ENCODE assay signal across 22 cellular contexts in the genomic region with DNA sequence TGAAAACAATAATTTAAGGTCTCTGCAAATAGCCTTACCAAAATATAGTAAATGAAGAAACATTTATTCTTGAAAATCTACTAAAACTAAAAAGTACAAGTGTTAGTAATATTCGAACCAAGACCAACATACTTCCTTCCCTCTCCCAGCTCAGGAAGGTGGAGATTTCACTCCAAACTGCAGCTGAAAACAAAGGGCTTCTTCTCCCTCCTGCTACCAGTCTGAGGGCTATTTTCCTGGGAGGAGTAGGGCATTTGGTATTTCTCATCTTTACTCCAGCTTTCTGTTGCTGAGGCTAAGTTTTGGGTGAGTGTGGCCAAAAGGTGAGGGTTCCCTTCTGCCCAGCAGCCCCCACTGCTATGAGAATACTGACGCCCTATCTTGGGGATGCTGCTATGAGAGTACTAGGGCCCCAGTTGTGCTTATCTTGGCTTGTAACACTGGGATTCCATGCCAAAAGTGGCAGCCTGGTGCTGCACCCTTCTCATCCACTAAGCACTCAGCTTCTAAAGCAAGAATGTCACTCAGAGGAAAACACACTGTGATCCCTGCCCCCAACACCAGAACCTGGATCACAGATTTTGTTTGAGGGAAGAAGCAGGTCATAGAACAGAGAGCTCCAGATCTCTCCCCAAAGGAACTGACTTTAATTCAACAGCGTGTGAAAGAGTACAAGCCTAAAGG.
DNase-seq lines count a peak whose midpoint lies in the region; ATAC-seq, FAIRE-seq and TF ChIP-seq lines count a peak whose summit lies in the region.
"Had no signal": no experiment of that assay in that cellular context is flagged by ENCODE, and none has a peak within 500 bp of the region (broad histone marks: within the 10 kb centered on the region; RNA-seq: fewer than 3 reads in every experiment).

No MANE protein-coding gene starts in this region.

- TF ChIP-seq CTCF in H1 (IDR thresholded peaks at IDR 0.05; ENCODE audit: control extremely low read depth in 1 of 3, insufficient read depth in 1 of 3, low read depth in 1 of 3, low read length in 3 of 3): no peak
- no peak for TF ChIP-seq CTCF in right atrium auricular region (IDR thresholded peaks at IDR 0.05)

- H3K23me2 ChIP-seq in H1 (ENCODE audit: low read depth, low read length): no peaks in the 10 kb centered on the region

- POLR2A ChIA-PET in H1 (lab: Charles Lee; ENCODE audit: partially characterized antibody): interaction anchor here (1.5 kb wide), 1 partner anchor 11 kb away, joined by 4 read pairs; no protein-coding TSS in a partner anchor
- POLR2A ChIA-PET in activated CD4-positive, alpha-beta T cell treated with anti-CD3 and anti-CD28 coated beads for 36 hours (lab: Charles Lee): no interaction called here

- H2BK12ac ChIP-seq in H1 (ENCODE audit: low read depth, low read length): peak overlapping the region; percentile 83; the same call in 1 of the 2 replicates

- FAIRE-seq in H1 (lab: Jason Lieb, UNC) (peak; percentile 55), frontal cortex (lab: Jason Lieb, UNC) (no peak)
- FAIRE-seq: A204.1 had no signal

- no peaks in the 10 kb centered on the region for H4K20me1 ChIP-seq in H1 (replicated peaks in 1 of 2; ENCODE audit: control insufficient read depth in 1 of 2, insufficient read depth in 2 of 2, low read length in 2 of 2)

- no peak overlapping the region for H2BK15ac ChIP-seq in H1 (ENCODE audit: low read length)

- peak overlapping the region; percentile 51; the same call in 1 of the 2 replicates for H3K18ac ChIP-seq in H1 (ENCODE audit: extremely low read depth, low read length)

- H4K91ac ChIP-seq in H1 (replicated peaks; ENCODE audit: insufficient read length, low read length): no peak overlapping the region

- intact Hi-C loops in Right ventricle myocardium inferior (cut with DNase I) (no loop called here), cardiac septum (cut with DNase I) (no loop called here)
- intact Hi-C loops in activated CD4-positive, alpha-beta T cell treated with anti-CD3 and anti-CD28 coated beads for 36 hours (cut with DNase I, micrococcal nuclease): no loop called here

- TF ChIP-seq RAD21 in H1 (IDR thresholded peaks at IDR 0.05 in 1 of 2, conservative IDR thresholded peaks at IDR 0.05 in 1 of 2; ENCODE audit: low read depth in 2 of 2, low read length in 2 of 2): no peak

- H3K4me3 ChIP-seq in H1 (ENCODE audit: extremely low read depth in 1 of 4, insufficient read depth in 2 of 4, low read depth in 3 of 4, low read length in 4 of 4) (no peak overlapping the region), right atrium auricular region (no peak overlapping the region)
- H3K4me3 ChIP-seq: coronary artery, esophagus muscularis mucosa had no signal

- no peak overlapping the region for H3K56ac ChIP-seq in H1 (replicated peaks; ENCODE audit: insufficient read length, low read depth, low read length)

- H3K9me3 Mint-ChIP-seq in activated CD4-positive, alpha-beta T cell treated with anti-CD3 and anti-CD28 coated beads for 36 hours (ENCODE audit: low read depth): peaks cover 7% of the 10 kb centered on the region
- H3K9me3 Mint-ChIP-seq: stimulated activated effector memory CD8-positive, alpha-beta T cell treated with anti-CD3 and anti-CD28 coated beads, Interleukin-12 subunit alpha, Interleukin-12 subunit beta, amount 100 ng/mL, for 72 hours had no signal

- WGBS in H1 (ENCODE audit: extremely low coverage in 1 of 2, insufficient coverage in 1 of 2, insufficient read length in 1 of 2, insufficient replicate concordance in 2 of 2, low coverage in 1 of 2, low lambda C conversion rate in 2 of 2, missing lambda C conversion rate in 1 of 2), 2 experiments: 79% methylated on average over 3 of the region's 3 CpGs; no CpG with 5 or more reads in 1 of the 2 experiments

- H2BK5ac ChIP-seq in H1 (ENCODE audit: low read depth, low read length): no peak overlapping the region

- H3K36me3 ChIP-seq in H1 (ENCODE audit: control insufficient read depth in 2 of 4, insufficient read depth in 4 of 4, low read length in 3 of 4) (no peaks in the 10 kb centered on the region), right atrium auricular region (no peaks in the 10 kb centered on the region)
- H3K36me3 ChIP-seq: esophagus muscularis mucosa had no signal

- H3K27me3 Mint-ChIP-seq in activated CD4-positive, alpha-beta T cell treated with anti-CD3 and anti-CD28 coated beads for 36 hours: peaks cover 3% of the 10 kb centered on the region
- H3K27me3 Mint-ChIP-seq: activated CD4-positive, alpha-beta memory T cell treated with anti-CD3 and anti-CD28 coated beads, Interleukin-2, amount 10 ng/mL, durations not matched to agents 7 days and 5 days; CD4-positive, alpha-beta memory T cell; naive B cell had no signal

- H2BK120ac ChIP-seq in H1 (replicated peaks; ENCODE audit: low read depth, low read length): no peak overlapping the region

- no peak overlapping the region; a peak in 1 of 7 replicates for H3K9ac ChIP-seq in H1 (replicated peaks in 1 of 4; ENCODE audit: extremely low read depth in 1 of 4, low read depth in 3 of 4, low read length in 3 of 4)

- no peak overlapping the region for H3K14ac ChIP-seq in H1 (ENCODE audit: insufficient read length)

- no peak for TF ChIP-seq POLR2A in H1 (IDR thresholded peaks at IDR 0.05; ENCODE audit: control extremely low read depth in 1 of 2, low read depth in 2 of 2, low read length in 2 of 2)

- H3K4me2 ChIP-seq in H1 (ENCODE audit: insufficient read depth in 1 of 2, low read depth in 2 of 2, low read length in 2 of 2): 0 out of 4 replicates have a peak overlapping the region, but pooled peaks of 1 of the 2 experiments have one; percentile 20

- H3K4me3 Mint-ChIP-seq in activated CD4-positive, alpha-beta T cell treated with anti-CD3 and anti-CD28 coated beads for 36 hours: no peak overlapping the region
- H3K4me3 Mint-ChIP-seq: activated CD4-positive, alpha-beta memory T cell treated with anti-CD3 and anti-CD28 coated beads, Interleukin-2, amount 10 ng/mL, durations not matched to agents 7 days and 5 days; activated naive CD8-positive, alpha-beta T cell treated with anti-CD3 and anti-CD28 coated beads, Interleukin-2, amount 10 ng/mL, durations not matched to agents 7 days and 5 days; CD4-positive, alpha-beta memory T cell; effector memory CD8-positive, alpha-beta T cell; naive B cell; stimulated activated effector memory CD8-positive, alpha-beta T cell treated with anti-CD3 and anti-CD28 coated beads, Interleukin-12 subunit alpha, Interleukin-12 subunit beta, amount 100 ng/mL, for 72 hours had no signal

- no peaks in the 10 kb centered on the region for H3K79me2 ChIP-seq in H1 (ENCODE audit: control insufficient read depth in 1 of 2, insufficient read depth in 2 of 2, low read length in 2 of 2)

- ATAC-seq in Right ventricle myocardium inferior: peak; percentile 79
- no peak for ATAC-seq in activated CD4-positive, alpha-beta T cell treated with anti-CD3 and anti-CD28 coated beads for 36 hours
- ATAC-seq: effector memory CD8-positive, alpha-beta T cell; stimulated activated effector memory CD8-positive, alpha-beta T cell treated with anti-CD3 and anti-CD28 coated beads, Interleukin-12 subunit alpha, Interleukin-12 subunit beta, amount 100 ng/mL, for 72 hours had no signal

- H2AFZ ChIP-seq in H1 (ENCODE audit: low read length): peak overlapping the region; percentile 97

- H3K4me1 ChIP-seq in H1 (replicated peaks in 1 of 4; ENCODE audit: control insufficient read depth in 3 of 4, insufficient read depth in 4 of 4, low read length in 3 of 4) (peaks cover 0 to 5% (median 2%) of the 10 kb centered on the region in 4 experiments; a peak in 4 of 7 replicates), right atrium auricular region (peaks cover 0 to 10% of the 10 kb centered on the region in 2 donors)

- no peak overlapping the region for H3K23ac ChIP-seq in H1 (ENCODE audit: insufficient read length)

- CTCF ChIA-PET in H1 (lab: Charles Lee; ENCODE audit: partially characterized antibody): interaction anchor here (0.5 to 1.4 kb wide), 4 partner anchors 13 to 170 kb away, joined by 3 to 4 read pairs (median 3); no protein-coding TSS in a partner anchor
- CTCF ChIA-PET in activated CD4-positive, alpha-beta T cell treated with anti-CD3 and anti-CD28 coated beads for 36 hours (lab: Charles Lee): interaction anchor here (0.6 to 1.1 kb wide), 4 partner anchors 85 to 970 kb away, joined by 3 to 4 read pairs (median 3); partner anchors contain the start of gene PIKFYVE

- H3K27me3 ChIP-seq in H1 (replicated peaks in 1 of 4; ENCODE audit: control insufficient read depth in 3 of 4, extremely low read depth in 1 of 4, insufficient read depth in 3 of 4, low read length in 3 of 4): no peaks in the 10 kb centered on the region
- H3K27me3 ChIP-seq in right atrium auricular region: no peaks in the 10 kb centered on the region
- H3K27me3 ChIP-seq: esophagus muscularis mucosa had no signal

- peak overlapping the region; percentile 93; the same call in 1 of the 2 replicates for H2BK20ac ChIP-seq in H1 (ENCODE audit: low read length)

- H3K27ac Mint-ChIP-seq in activated CD4-positive, alpha-beta T cell treated with anti-CD3 and anti-CD28 coated beads for 36 hours: no peak overlapping the region
- H3K27ac Mint-ChIP-seq: activated CD4-positive, alpha-beta memory T cell treated with anti-CD3 and anti-CD28 coated beads, Interleukin-2, amount 10 ng/mL, durations not matched to agents 7 days and 5 days; activated naive CD8-positive, alpha-beta T cell treated with anti-CD3 and anti-CD28 coated beads, Interleukin-2, amount 10 ng/mL, durations not matched to agents 7 days and 5 days; CD4-positive, alpha-beta memory T cell; effector memory CD8-positive, alpha-beta T cell; stimulated activated effector memory CD8-positive, alpha-beta T cell treated with anti-CD3 and anti-CD28 coated beads, Interleukin-12 subunit alpha, Interleukin-12 subunit beta, amount 100 ng/mL, for 72 hours had no signal

- peaks cover 17% of the 10 kb centered on the region for H3K4me1 Mint-ChIP-seq in activated CD4-positive, alpha-beta T cell treated with anti-CD3 and anti-CD28 coated beads for 36 hours
- H3K4me1 Mint-ChIP-seq: activated naive CD8-positive, alpha-beta T cell treated with anti-CD3 and anti-CD28 coated beads, Interleukin-2, amount 10 ng/mL, durations not matched to agents 7 days and 5 days; CD4-positive, alpha-beta memory T cell had no signal

- TF ChIP-seq EP300 in H1 (IDR thresholded peaks at IDR 0.05; ENCODE audit: borderline replicate concordance in 1 of 2, low read depth in 2 of 2, low read length in 2 of 2): no peak

- no peak overlapping the region for H3K4ac ChIP-seq in H1 (replicated peaks; ENCODE audit: insufficient read length, low read depth, low read length)

- H4K5ac ChIP-seq in H1 (ENCODE audit: insufficient read length, low read depth, low read length): no peak overlapping the region

- H3K36me3 Mint-ChIP-seq in activated CD4-positive, alpha-beta T cell treated with anti-CD3 and anti-CD28 coated beads for 36 hours (ENCODE audit: low read depth): peaks cover 3% of the 10 kb centered on the region
- H3K36me3 Mint-ChIP-seq: stimulated activated effector memory CD8-positive, alpha-beta T cell treated with anti-CD3 and anti-CD28 coated beads, Interleukin-12 subunit alpha, Interleukin-12 subunit beta, amount 100 ng/mL, for 72 hours had no signal

- H3K27ac ChIP-seq in H1 (ENCODE audit: low read depth, low read length) (no peak overlapping the region), right atrium auricular region (peak overlapping the region; percentile 44 to 73)
- H3K27ac ChIP-seq: coronary artery had no signal

- H3K9me3 ChIP-seq in H1 (ENCODE audit: insufficient read depth in 2 of 2, low read depth in 1 of 2, low read length in 1 of 2): no peaks in the 10 kb centered on the region
- no peaks in the 10 kb centered on the region for H3K9me3 ChIP-seq in right atrium auricular region
- H3K9me3 ChIP-seq: esophagus muscularis mucosa had no signal

- H4K8ac ChIP-seq in H1 (ENCODE audit: extremely low read depth, insufficient read depth, low read length): no peak overlapping the region

- H3K79me1 ChIP-seq in H1 (ENCODE audit: low read depth, low read length): no peaks in the 10 kb centered on the region

- no peak for DNase-seq in Right ventricle myocardium inferior (ENCODE audit: missing footprints)
- DNase-seq in cardiac septum (ENCODE audit: low spot score): no peak
- no peak for DNase-seq in H1 (ENCODE audit: low read depth in 1 of 2, low spot score in 2 of 2)
- DNase-seq in right atrium auricular region (ENCODE audit: low spot score): no peak
- DNase-seq in frontal cortex (ENCODE audit: low spot score in 2 of 2): no peak
- DNase-seq in activated CD8-positive, alpha-beta memory T cell treated with anti-CD3 and anti-CD28 coated beads for 24 hours: no peak
- no peak for DNase-seq in GDM1 (lab: John Stamatoyannopoulos, UW)
- no peak for DNase-seq in activated CD4-positive, alpha-beta T cell treated with anti-CD3 and anti-CD28 coated beads for 36 hours
- DNase-seq: activated CD4-positive, alpha-beta memory T cell treated with anti-CD3 and anti-CD28 coated beads, Interleukin-2, amount 10 ng/mL, durations not matched to agents 7 days and 5 days; activated CD4-positive, CD25-positive, alpha-beta regulatory T cell; activated naive CD8-positive, alpha-beta T cell treated with anti-CD3 and anti-CD28 coated beads, Interleukin-2, amount 10 ng/mL, durations not matched to agents 7 days and 5 days; AML-193; CD4-positive, alpha-beta memory T cell; effector memory CD8-positive, alpha-beta T cell; mesenchymal stem cell; naive B cell; NCI-H187 treated with DMSO at 0.1 percent for 48 hours; NCI-H748 treated with DMSO at 0.1 percent for 48 hours had no signal

- no peak overlapping the region for H2AK5ac ChIP-seq in H1 (ENCODE audit: low read depth, low read length)
